ENCODE assay signal across 1 cellular context in the genomic region with DNA sequence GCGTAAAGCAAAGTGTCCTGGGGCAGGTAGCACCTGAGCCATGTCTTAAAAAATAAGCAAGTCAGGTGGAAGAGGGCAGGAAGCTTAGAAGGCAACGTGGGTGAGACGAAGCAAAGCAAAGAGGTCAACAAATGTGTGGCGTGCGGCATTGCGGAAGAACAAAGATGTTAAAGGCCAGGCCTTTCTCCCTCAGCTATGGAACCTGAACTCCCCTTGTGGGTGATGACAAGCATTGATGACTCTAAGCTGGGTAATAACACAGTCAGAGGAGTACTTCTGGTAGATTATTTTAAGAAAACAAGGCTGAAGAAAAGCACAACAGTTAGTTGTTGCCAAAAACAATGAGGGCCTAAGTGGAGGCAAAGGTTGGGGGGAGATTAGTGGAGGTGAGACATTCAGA.
TF ChIP-seq lines count a peak whose summit lies in the region.

No MANE protein-coding gene starts in this region.

TF ChIP-seq in SK-N-SH, 30 proteins besides CTCF, POLR2A, EP300 and RAD21 (continued from another document):
- TF ChIP-seq, protein P1, sequence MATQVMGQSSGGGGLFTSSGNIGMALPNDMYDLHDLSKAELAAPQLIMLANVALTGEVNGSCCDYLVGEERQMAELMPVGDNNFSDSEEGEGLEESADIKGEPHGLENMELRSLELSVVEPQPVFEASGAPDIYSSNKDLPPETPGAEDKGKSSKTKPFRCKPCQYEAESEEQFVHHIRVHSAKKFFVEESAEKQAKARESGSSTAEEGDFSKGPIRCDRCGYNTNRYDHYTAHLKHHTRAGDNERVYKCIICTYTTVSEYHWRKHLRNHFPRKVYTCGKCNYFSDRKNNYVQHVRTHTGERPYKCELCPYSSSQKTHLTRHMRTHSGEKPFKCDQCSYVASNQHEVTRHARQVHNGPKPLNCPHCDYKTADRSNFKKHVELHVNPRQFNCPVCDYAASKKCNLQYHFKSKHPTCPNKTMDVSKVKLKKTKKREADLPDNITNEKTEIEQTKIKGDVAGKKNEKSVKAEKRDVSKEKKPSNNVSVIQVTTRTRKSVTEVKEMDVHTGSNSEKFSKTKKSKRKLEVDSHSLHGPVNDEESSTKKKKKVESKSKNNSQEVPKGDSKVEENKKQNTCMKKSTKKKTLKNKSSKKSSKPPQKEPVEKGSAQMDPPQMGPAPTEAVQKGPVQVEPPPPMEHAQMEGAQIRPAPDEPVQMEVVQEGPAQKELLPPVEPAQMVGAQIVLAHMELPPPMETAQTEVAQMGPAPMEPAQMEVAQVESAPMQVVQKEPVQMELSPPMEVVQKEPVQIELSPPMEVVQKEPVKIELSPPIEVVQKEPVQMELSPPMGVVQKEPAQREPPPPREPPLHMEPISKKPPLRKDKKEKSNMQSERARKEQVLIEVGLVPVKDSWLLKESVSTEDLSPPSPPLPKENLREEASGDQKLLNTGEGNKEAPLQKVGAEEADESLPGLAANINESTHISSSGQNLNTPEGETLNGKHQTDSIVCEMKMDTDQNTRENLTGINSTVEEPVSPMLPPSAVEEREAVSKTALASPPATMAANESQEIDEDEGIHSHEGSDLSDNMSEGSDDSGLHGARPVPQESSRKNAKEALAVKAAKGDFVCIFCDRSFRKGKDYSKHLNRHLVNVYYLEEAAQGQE (IDR thresholded peaks at IDR 0.05; ENCODE audit: low read depth, low read length) = no peak
- TF ChIP-seq YY1 (IDR thresholded peaks at IDR 0.05; ENCODE audit: low read depth) = no peak
- TF ChIP-seq GATA2 (CRISPR knock-in tag; IDR thresholded peaks at IDR 0.05) = no peak
TF ChIP-seq in SK-N-SH: peak in this region for 0.
